In genomic region chr12:84712747-84713146, GRCh38 we compare ENCODE assay signal across 9 cellular contexts.
"Had no signal": no experiment of that assay in that cellular context is flagged by ENCODE, and none has a peak within 500 bp of the region (broad histone marks: within the 10 kb centered on the region; RNA-seq: fewer than 3 reads in every experiment).

No MANE protein-coding gene starts in this region.

- H3K4me3 ChIP-seq: HAP-1, K562 had no signal

- DNase-seq: GOT3, HFFc6, IMR-90, KG1 had no signal

- FAIRE-seq: H54, HTR-8/SVneo, K562 had no signal

- ATAC-seq: HCT116, K562 had no signal

- H3K27ac Mint-ChIP-seq: HFFc6 had no signal

- H3K9me3 ChIP-seq: HAP-1 had no signal

- H3K9me3 Mint-ChIP-seq: HFFc6 had no signal

- H3K4me3 Mint-ChIP-seq: HFFc6 had no signal
